ENCODE assay signal across 22 cellular contexts in genomic region chr7:5550831-5551230, GRCh38. TPM values are rescaled to one million over a fixed set of nuclear protein-coding genes. Genes with fewer than 3 reads are reported as not detected.
DNase-seq lines count a peak whose midpoint lies in the region; ATAC-seq, FAIRE-seq and TF ChIP-seq lines count a peak whose summit lies in the region.
"Had no signal": no experiment of that assay in that cellular context is flagged by ENCODE, and none has a peak within 500 bp of the region (broad histone marks: within the 10 kb centered on the region; RNA-seq: fewer than 3 reads in every experiment).

No MANE protein-coding gene starts in this region.

- in situ Hi-C loops in HepG2 (cut with HindIII; ENCODE audit: extremely low pct_ligation_motif_present, low pct_unique_long_range_greater_than_20kb), result no loop called here

- BruUV-seq in HepG2 (replicated peaks; lab: Mats Ljungman, UMichigan), result no TSS peak

- H3K9me3 ChIP-seq in HepG2 (ENCODE audit: low read length), result no peaks in the 10 kb centered on the region
- H3K9me3 ChIP-seq in right lobe of liver, result no peaks in the 10 kb centered on the region
- H3K9me3 ChIP-seq in neural progenitor cell (ENCODE audit: low read depth), result no peaks in the 10 kb centered on the region
- no peaks in the 10 kb centered on the region for H3K9me3 ChIP-seq in SJCRH30 (replicated peaks)
- H3K9me3 ChIP-seq in psoas muscle, result no peaks in the 10 kb centered on the region
- H3K9me3 ChIP-seq in uterus, result no peaks in the 10 kb centered on the region
- H3K9me3 ChIP-seq: Peyer's patch had no signal

- peaks cover 6% of the 10 kb centered on the region for H3K27me3 Mint-ChIP-seq in neural progenitor cell (ENCODE audit: insufficient read depth, low read depth)

- CTCF ChIA-PET in HepG2 (lab: Yijun Ruan, JAX; ENCODE audit: low intra/inter-chr PET ratio, low total read pairs), result no interaction called here

- H3K4me1 ChIP-seq in HepG2 (ENCODE audit: insufficient read depth, low read length), result peaks cover 33% of the 10 kb centered on the region
- peaks cover 0 to 22% (median 4%) of the 10 kb centered on the region in 4 donors for H3K4me1 ChIP-seq in right lobe of liver
- H3K4me1 ChIP-seq in neural progenitor cell, result no peaks in the 10 kb centered on the region
- H3K4me1 ChIP-seq in SJCRH30, result peaks cover 3% of the 10 kb centered on the region; the same call in 1 of the 2 replicates
- H3K4me1 ChIP-seq in psoas muscle, result peaks cover 13% of the 10 kb centered on the region
- no peaks in the 10 kb centered on the region for H3K4me1 ChIP-seq in uterus

- H3K27ac ChIP-seq in HepG2 (ENCODE audit: extremely low read length, insufficient read depth, low read length) (no peak overlapping the region), right lobe of liver (no peak overlapping the region), neural progenitor cell (no peak overlapping the region), SJCRH30 (no peak overlapping the region), psoas muscle (no peak overlapping the region), uterus (peak overlapping the region in 1 of 2 donors; percentile 7)
- H3K27ac ChIP-seq: HL-60, KMS-11, Peyer's patch had no signal

- TF ChIP-seq CTCF in HepG2 (CRISPR knock-in tag; IDR thresholded peaks at IDR 0.05) (no peak), right lobe of liver (IDR thresholded peaks at IDR 0.05) (no peak), neural progenitor cell (IDR thresholded peaks at IDR 0.05) (no peak), psoas muscle (IDR thresholded peaks at IDR 0.05) (no peak), uterus (IDR thresholded peaks at IDR 0.05) (no peak)

- H3K4me1 Mint-ChIP-seq in neural progenitor cell, result peaks cover 7% of the 10 kb centered on the region

- no peaks in the 10 kb centered on the region for H3K79me2 ChIP-seq in HepG2 (ENCODE audit: insufficient read depth, low read length)
- H3K79me2 ChIP-seq in neural progenitor cell (ENCODE audit: low read depth), result no peaks in the 10 kb centered on the region

- no peaks in the 10 kb centered on the region for H3K36me3 Mint-ChIP-seq in neural progenitor cell

- POLR2A ChIA-PET in HepG2 (lab: Yijun Ruan, JAX), result no interaction called here

- no peaks in the 10 kb centered on the region for H3K9me3 Mint-ChIP-seq in neural progenitor cell

- H3K36me3 ChIP-seq in HepG2 (replicated peaks in 1 of 2; ENCODE audit: control insufficient read depth in 1 of 2, insufficient read depth in 2 of 2, low read length in 2 of 2) (no peaks in the 10 kb centered on the region), right lobe of liver (no peaks in the 10 kb centered on the region), neural progenitor cell (no peaks in the 10 kb centered on the region), SJCRH30 (no peaks in the 10 kb centered on the region), psoas muscle (ENCODE audit: insufficient read depth in 1 of 2, low read depth in 1 of 2) (no peaks in the 10 kb centered on the region), uterus (no peaks in the 10 kb centered on the region)
- H3K36me3 ChIP-seq: Peyer's patch had no signal

- TF ChIP-seq RAD21 in HepG2 (CRISPR knock-in tag; IDR thresholded peaks at IDR 0.05), result no peak

- TF ChIP-seq POLR2A in HepG2 (IDR thresholded peaks at IDR 0.05; ENCODE audit: insufficient read depth in 1 of 2, low read depth in 2 of 2, low read length in 2 of 2) (no peak), right lobe of liver (IDR thresholded peaks at IDR 0.05) (no peak), uterus (IDR thresholded peaks at IDR 0.05) (no peak)

- H2AFZ ChIP-seq in HepG2 (ENCODE audit: low read length) (no peak overlapping the region), neural progenitor cell (replicated peaks) (no peak overlapping the region)

- H3K27me3 ChIP-seq in HepG2 (ENCODE audit: control insufficient read depth in 1 of 2, insufficient read depth in 2 of 2, low read length in 2 of 2) (peaks cover 0 to 15% of the 10 kb centered on the region in 2 experiments; a peak in 3 of 5 replicates), right lobe of liver (no peaks in the 10 kb centered on the region), neural progenitor cell (peaks cover 6% of the 10 kb centered on the region), SJCRH30 (peaks cover 16% of the 10 kb centered on the region; the same call in 1 of the 2 replicates), psoas muscle (ENCODE audit: insufficient read depth in 3 of 3, low read length in 2 of 3) (no peaks in the 10 kb centered on the region), uterus (no peaks in the 10 kb centered on the region)
- H3K27me3 ChIP-seq: Peyer's patch had no signal

- ATAC-seq in HepG2, result no peak
- ATAC-seq in right lobe of liver, result no peak
- ATAC-seq in psoas muscle, result no peak

- no peak for FAIRE-seq in HepG2 (lab: Jason Lieb, UNC)
- FAIRE-seq: GM12892 had no signal

- H3K27ac Mint-ChIP-seq in neural progenitor cell, result peak overlapping the region; percentile 82

- H3K4me2 ChIP-seq in HepG2 (ENCODE audit: low read depth, low read length) (no peak overlapping the region), neural progenitor cell (no peak overlapping the region)
- H3K4me2 ChIP-seq: KMS-11 had no signal

- TF ChIP-seq EP300 in HepG2 (IDR thresholded peaks at IDR 0.05; ENCODE audit: low read depth in 2 of 2, low read length in 2 of 2) (no peak), HepG2 (CRISPR knock-in tag; IDR thresholded peaks at IDR 0.05; ENCODE audit: borderline replicate concordance) (no peak)

- 42% methylated on average over 5 of the region's 5 CpGs for WGBS in HepG2 (ENCODE audit: low lambda C conversion rate)
- WGBS in right lobe of liver (ENCODE audit: insufficient coverage, low coverage, low lambda C conversion rate, missing lambda C conversion rate), result 55% methylated on average over 2 of the region's 5 CpGs
- WGBS in psoas muscle, 3 donors, result 90 to 96% (median 92%) methylated on average over 5 of the region's 5 CpGs

- intact Hi-C loops in HepG2 (cut with micrococcal nuclease; ENCODE audit: unreplicated experiment), result no loop called here
- intact Hi-C loops in right lobe of liver (cut with DNase I), result no loop called here
- intact Hi-C loops in psoas muscle (cut with DNase I), result no loop called here
- intact Hi-C loops in uterus (cut with DNase I; ENCODE audit: low total_unique reads), result no loop called here

- H3K9ac ChIP-seq in HepG2 (ENCODE audit: insufficient read depth, low read depth, low read length) (no peak overlapping the region), neural progenitor cell (no peak overlapping the region)
- H3K9ac ChIP-seq: KMS-11 had no signal

- H3F3A ChIP-seq in neural progenitor cell (ENCODE audit: low read depth), result peaks cover 27% of the 10 kb centered on the region

- H3K4me3 ChIP-seq in HepG2 (replicated peaks in 1 of 3; ENCODE audit: insufficient read depth in 1 of 3, low read depth in 2 of 3, low read length in 3 of 3) (no peak overlapping the region), right lobe of liver (no peak overlapping the region), neural progenitor cell (no peak overlapping the region), SJCRH30 (no peak overlapping the region), psoas muscle (no peak overlapping the region), uterus (no peak overlapping the region)
- H3K4me3 ChIP-seq: Peyer's patch had no signal

- H4K20me1 ChIP-seq in HepG2 (ENCODE audit: insufficient read depth, low read length), result no peaks in the 10 kb centered on the region
- H4K20me1 ChIP-seq in neural progenitor cell (ENCODE audit: low read depth), result no peaks in the 10 kb centered on the region

- peak overlapping the region; percentile 66 for H3K4me3 Mint-ChIP-seq in neural progenitor cell
- H3K4me3 Mint-ChIP-seq: CD14-positive monocyte had no signal

- DNase-seq in HepG2 (ENCODE audit: low spot score) (no peak), right lobe of liver (no peak), amniotic epithelial cell (ENCODE audit: low read depth) (peak; percentile 38), neural progenitor cell (ENCODE audit: low spot score) (no peak), SJCRH30 (no peak), NCI-H1092 (lab: John Stamatoyannopoulos, UW) (no peak), psoas muscle (no peak), uterus (no peak)
- DNase-seq: DMS79, GDM1, MM.1S, NCI-H1105 treated with DMSO at 0.1 percent for 48 hours, NCI-H2029, NCI-H2171 treated with DMSO at 0.1 percent for 48 hours, NCI-H510A treated with DMSO at 0.1 percent for 48 hours, Peyer's patch, SHP77 treated with DMSO at 0.1 percent for 48 hours, SW 1271 had no signal

RNA-seq across cellular contexts. Expression of gene ACTB, which starts 20.4 kb away (rescaled TPM):
- 983 and 1,099 TPM in 2 replicates for total RNA-seq in HepG2 (2016; rRNA removed; fragmentation: Illumina TruSeq; extraction: Trizol)
- total RNA-seq in HepG2 (2016; cell fraction: cytosol; rRNA removed; fragmentation: Illumina TruSeq; extraction: Trizol; ENCODE audit: low read depth), result 406 and 413 TPM in 2 replicates
- 966 and 972 TPM in 2 replicates for total RNA-seq in HepG2 (2016; cell fraction: insoluble cytoplasmic fraction; rRNA removed; fragmentation: Illumina TruSeq; extraction: Trizol)
- 815 and 929 TPM in 2 replicates for total RNA-seq in HepG2 (2016; cell fraction: membrane; rRNA removed; fragmentation: Illumina TruSeq; extraction: Trizol)
- 668 and 755 TPM in 2 replicates for total RNA-seq in HepG2 (2016; cell fraction: nucleus; rRNA removed; fragmentation: Illumina TruSeq; extraction: Trizol)
- 984 and 1,160 TPM in 2 replicates for polyA plus RNA-seq in HepG2 (2011; rRNA removed)
- polyA plus RNA-seq in HepG2 (2011; cell fraction: cytosol; rRNA removed), result 567 and 620 TPM in 2 replicates
- polyA plus RNA-seq in HepG2 (2011; cell fraction: nucleus; rRNA removed), result 1,565 and 1,995 TPM in 2 replicates
- 984 and 1,070 TPM in 2 replicates for polyA plus RNA-seq in HepG2 (2012)
- 510 and 558 TPM in 2 replicates for polyA plus RNA-seq in HepG2 (2016; cell fraction: cytosol; fragmentation: Illumina TruSeq; extraction: Trizol; ENCODE audit: low read depth)
- polyA plus RNA-seq in HepG2 (2016; cell fraction: insoluble cytoplasmic fraction; fragmentation: Illumina TruSeq; extraction: Trizol; ENCODE audit: low read depth), result 1,764 and 2,207 TPM in 2 replicates
- 1,095 and 1,097 TPM in 2 replicates for polyA plus RNA-seq in HepG2 (2016; cell fraction: membrane; fragmentation: Illumina TruSeq; extraction: Trizol; ENCODE audit: low read depth)
- polyA plus RNA-seq in HepG2 (2016; cell fraction: nucleus; fragmentation: Illumina TruSeq; extraction: Trizol; ENCODE audit: insufficient read depth, low read depth), result 1,747 and 1,824 TPM in 2 replicates
- polyA minus RNA-seq in HepG2 (2011; rRNA and poly(A)+ RNA removed; ENCODE audit: low replicate concordance), result 2,677 and 2,857 TPM in 2 replicates
- 1,014 and 1,055 TPM in 2 replicates for polyA minus RNA-seq in HepG2 (2011; cell fraction: cytosol; rRNA and poly(A)+ RNA removed)
- polyA minus RNA-seq in HepG2 (2011; cell fraction: nucleus; rRNA and poly(A)+ RNA removed), result 329 and 574 TPM in 2 replicates
- total RNA-seq in right lobe of liver, result 1,000 to 10,000 TPM; 1,195 to 2,421 (median 1,468) TPM
- 1,381 and 2,318 TPM in 2 replicates for total RNA-seq in neural progenitor cell (ENCODE audit: low replicate concordance)
- total RNA-seq in SJCRH30 (2014; rRNA removed; shearing (Covaris generic)), result 1,484 and 1,492 TPM in 2 replicates
- 100 to 1,000 TPM; 351 to 761 (median 602) TPM for total RNA-seq in psoas muscle
- polyA plus RNA-seq in psoas muscle, result 1,000 to 10,000 TPM in 1 of 3 donors, 100 to 1,000 TPM in 2; 223 to 1,482 (median 332) TPM
- total RNA-seq in uterus, result 1,000 to 10,000 TPM; 2,117 to 6,387 (median 2,745) TPM

RNA-seq across cellular contexts. Expression of gene FBXL18, which starts 37.2 kb away (rescaled TPM):
- total RNA-seq in HepG2 (2016; rRNA removed; fragmentation: Illumina TruSeq; extraction: Trizol), result 3.9 TPM in 2 replicates
- 1.1 and 1.6 TPM in 2 replicates for total RNA-seq in HepG2 (2016; cell fraction: cytosol; rRNA removed; fragmentation: Illumina TruSeq; extraction: Trizol; ENCODE audit: low read depth)
- 3.7 and 4.0 TPM in 2 replicates for total RNA-seq in HepG2 (2016; cell fraction: insoluble cytoplasmic fraction; rRNA removed; fragmentation: Illumina TruSeq; extraction: Trizol)
- 1.5 and 2.0 TPM in 2 replicates for total RNA-seq in HepG2 (2016; cell fraction: membrane; rRNA removed; fragmentation: Illumina TruSeq; extraction: Trizol)
- 2.9 and 3.3 TPM in 2 replicates for total RNA-seq in HepG2 (2016; cell fraction: nucleus; rRNA removed; fragmentation: Illumina TruSeq; extraction: Trizol)
- polyA plus RNA-seq in HepG2 (2011; rRNA removed), result 1.1 and 1.5 TPM in 2 replicates
- polyA plus RNA-seq in HepG2 (2011; cell fraction: cytosol; rRNA removed), result 0.63 and 1.1 TPM in 2 replicates
- 4.2 and 7.3 TPM in 2 replicates for polyA plus RNA-seq in HepG2 (2011; cell fraction: nucleus; rRNA removed)
- polyA plus RNA-seq in HepG2 (2012), result 1.5 and 2.0 TPM in 2 replicates
- polyA plus RNA-seq in HepG2 (2016; cell fraction: cytosol; fragmentation: Illumina TruSeq; extraction: Trizol; ENCODE audit: low read depth), result 0.17 and 0.19 TPM in 2 replicates
- 1.4 and 2.4 TPM in 2 replicates for polyA plus RNA-seq in HepG2 (2016; cell fraction: insoluble cytoplasmic fraction; fragmentation: Illumina TruSeq; extraction: Trizol; ENCODE audit: low read depth)
- polyA plus RNA-seq in HepG2 (2016; cell fraction: membrane; fragmentation: Illumina TruSeq; extraction: Trizol; ENCODE audit: low read depth), result 0.11 and 0.30 TPM in 2 replicates
- 2.1 and 2.5 TPM in 2 replicates for polyA plus RNA-seq in HepG2 (2016; cell fraction: nucleus; fragmentation: Illumina TruSeq; extraction: Trizol; ENCODE audit: insufficient read depth, low read depth)
- 9.2 and 12.0 TPM in 2 replicates for polyA minus RNA-seq in HepG2 (2011; rRNA and poly(A)+ RNA removed; ENCODE audit: low replicate concordance)
- polyA minus RNA-seq in HepG2 (2011; cell fraction: cytosol; rRNA and poly(A)+ RNA removed), result 3.7 and 4.0 TPM in 2 replicates
- 4.1 and 4.5 TPM in 2 replicates for polyA minus RNA-seq in HepG2 (2011; cell fraction: nucleus; rRNA and poly(A)+ RNA removed)
- 1 to 10 TPM; 3.5 to 8.5 (median 4.7) TPM for total RNA-seq in right lobe of liver
- total RNA-seq in neural progenitor cell (ENCODE audit: low replicate concordance), result 3.3 and 6.7 TPM in 2 replicates
- 10.3 and 10.7 TPM in 2 replicates for total RNA-seq in SJCRH30 (2014; rRNA removed; shearing (Covaris generic))
- total RNA-seq in psoas muscle, result 1 to 10 TPM; 4.0 to 9.8 (median 7.8) TPM
- polyA plus RNA-seq in psoas muscle, result 10 to 100 TPM in 1 of 3 donors, 1 to 10 TPM in 2; 1.7 to 10.6 (median 2.1) TPM
- total RNA-seq in uterus, result 10 to 100 TPM in 1 of 4 donors, 1 to 10 TPM in 3; 2.8 to 15.0 (median 4.6) TPM

RNA-seq across cellular contexts. Expression of gene FSCN1, which starts 41.8 kb away (rescaled TPM):
- total RNA-seq in HepG2 (2016; rRNA removed; fragmentation: Illumina TruSeq; extraction: Trizol) (35.5 and 44.0 TPM in 2 replicates), right lobe of liver (10 to 100 TPM in 5 of 6 experiments, 1 to 10 TPM in 1; 9.1 to 26.2 (median 11.9) TPM), neural progenitor cell (ENCODE audit: low replicate concordance) (76.3 and 256 TPM in 2 replicates), psoas muscle (10 to 100 TPM in 1 of 4 donors, 1 to 10 TPM in 3; 4.8 to 15.8 (median 8.1) TPM), uterus (100 to 1,000 TPM in 1 of 4 donors, 10 to 100 TPM in 3; 27.1 to 175 (median 61.9) TPM)
- 6.4 and 7.4 TPM in 2 replicates for total RNA-seq in HepG2 (2016; cell fraction: cytosol; rRNA removed; fragmentation: Illumina TruSeq; extraction: Trizol; ENCODE audit: low read depth)
- total RNA-seq in HepG2 (2016; cell fraction: insoluble cytoplasmic fraction; rRNA removed; fragmentation: Illumina TruSeq; extraction: Trizol), result 32.0 and 43.8 TPM in 2 replicates
- total RNA-seq in HepG2 (2016; cell fraction: membrane; rRNA removed; fragmentation: Illumina TruSeq; extraction: Trizol), result 20.9 and 22.0 TPM in 2 replicates
- total RNA-seq in HepG2 (2016; cell fraction: nucleus; rRNA removed; fragmentation: Illumina TruSeq; extraction: Trizol), result 21.3 and 24.5 TPM in 2 replicates
- polyA plus RNA-seq in HepG2 (2011; rRNA removed) (21.2 and 29.0 TPM in 2 replicates), psoas muscle (1 to 10 TPM; 2.2 to 8.3 (median 2.8) TPM)
- polyA plus RNA-seq in HepG2 (2011; cell fraction: cytosol; rRNA removed), result 21.0 and 36.3 TPM in 2 replicates
- polyA plus RNA-seq in HepG2 (2011; cell fraction: nucleus; rRNA removed), result 41.0 and 50.2 TPM in 2 replicates
- 7.3 and 18.5 TPM in 2 replicates for polyA plus RNA-seq in HepG2 (2012)
- 10.2 and 10.8 TPM in 2 replicates for polyA plus RNA-seq in HepG2 (2016; cell fraction: cytosol; fragmentation: Illumina TruSeq; extraction: Trizol; ENCODE audit: low read depth)
- polyA plus RNA-seq in HepG2 (2016; cell fraction: insoluble cytoplasmic fraction; fragmentation: Illumina TruSeq; extraction: Trizol; ENCODE audit: low read depth), result 58.7 and 73.9 TPM in 2 replicates
- 22.3 and 24.1 TPM in 2 replicates for polyA plus RNA-seq in HepG2 (2016; cell fraction: membrane; fragmentation: Illumina TruSeq; extraction: Trizol; ENCODE audit: low read depth)
- polyA plus RNA-seq in HepG2 (2016; cell fraction: nucleus; fragmentation: Illumina TruSeq; extraction: Trizol; ENCODE audit: insufficient read depth, low read depth), result 53.5 and 58.8 TPM in 2 replicates
- 66.5 and 90.1 TPM in 2 replicates for polyA minus RNA-seq in HepG2 (2011; rRNA and poly(A)+ RNA removed; ENCODE audit: low replicate concordance)
- 43.7 and 53.5 TPM in 2 replicates for polyA minus RNA-seq in HepG2 (2011; cell fraction: cytosol; rRNA and poly(A)+ RNA removed)
- polyA minus RNA-seq in HepG2 (2011; cell fraction: nucleus; rRNA and poly(A)+ RNA removed), result 12.7 and 16.4 TPM in 2 replicates
- total RNA-seq in SJCRH30 (2014; rRNA removed; shearing (Covaris generic)), result 436 and 446 TPM in 2 replicates
